Comparison of ENCODE assay signal across 1 cellular context in genomic region chr2:202014328-202015034, GRCh38.
TF ChIP-seq lines count a peak whose summit lies in the region.

No MANE protein-coding gene starts in this region.

TF ChIP-seq in HEK293, 187 proteins besides CTCF, POLR2A, EP300 and RAD21 (continued from another document):
- TF ChIP-seq ZSCAN30 (tag by site-specific recombination; IDR thresholded peaks at IDR 0.05), result 0 out of 2 replicates have a peak, but pooled peaks have one; percentile 17
- TF ChIP-seq ZNF335 (tag by site-specific recombination; conservative IDR thresholded peaks at IDR 0.05), result 0 out of 2 replicates have a peak, but pooled peaks have one; percentile 22
- no peak for TF ChIP-seq ZNF658 (tag by site-specific recombination; IDR thresholded peaks at IDR 0.05)
- peak; percentile 36; the same call in 1 of the 2 replicates for TF ChIP-seq PRDM1 (tag by site-specific recombination; IDR thresholded peaks at IDR 0.05)
- TF ChIP-seq ZNF280C (tag by site-specific recombination; IDR thresholded peaks at IDR 0.05), result no peak
- TF ChIP-seq ZIC2 (tag by site-specific recombination; IDR thresholded peaks at IDR 0.05), result peak; percentile 69
- no peak for TF ChIP-seq ZNF623 (tag by site-specific recombination; IDR thresholded peaks at IDR 0.05)
- TF ChIP-seq ZNF26 (tag by site-specific recombination; IDR thresholded peaks at IDR 0.05), result no peak
- peak; percentile 73 for TF ChIP-seq WT1 (tag by site-specific recombination; IDR thresholded peaks at IDR 0.05)
- TF ChIP-seq ZNF138 (tag by site-specific recombination; IDR thresholded peaks at IDR 0.05; ENCODE audit: borderline replicate concordance), result no peak
- TF ChIP-seq, protein P1, sequence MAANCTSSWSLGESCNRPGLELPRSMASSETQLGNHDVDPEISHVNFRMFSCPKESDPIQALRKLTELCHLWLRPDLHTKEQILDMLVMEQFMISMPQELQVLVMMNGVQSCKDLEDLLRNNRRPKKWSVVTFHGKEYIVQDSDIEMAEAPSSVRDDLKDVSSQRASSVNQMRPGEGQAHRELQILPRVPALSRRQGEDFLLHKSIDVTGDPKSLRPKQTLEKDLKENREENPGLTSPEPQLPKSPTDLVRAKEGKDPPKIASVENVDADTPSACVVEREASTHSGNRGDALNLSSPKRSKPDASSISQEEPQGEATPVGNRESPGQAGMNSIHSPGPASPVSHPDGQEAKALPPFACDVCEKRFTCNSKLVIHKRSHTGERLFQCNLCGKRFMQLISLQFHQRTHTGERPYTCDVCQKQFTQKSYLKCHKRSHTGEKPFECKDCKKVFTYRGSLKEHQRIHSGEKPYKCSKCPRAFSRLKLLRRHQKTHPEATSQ (tag by site-specific recombination; IDR thresholded peaks at IDR 0.05), result no peak
- TF ChIP-seq ZNF16 (tag by site-specific recombination; IDR thresholded peaks at IDR 0.05; ENCODE audit: low read depth), result no peak
- TF ChIP-seq, protein P2, sequence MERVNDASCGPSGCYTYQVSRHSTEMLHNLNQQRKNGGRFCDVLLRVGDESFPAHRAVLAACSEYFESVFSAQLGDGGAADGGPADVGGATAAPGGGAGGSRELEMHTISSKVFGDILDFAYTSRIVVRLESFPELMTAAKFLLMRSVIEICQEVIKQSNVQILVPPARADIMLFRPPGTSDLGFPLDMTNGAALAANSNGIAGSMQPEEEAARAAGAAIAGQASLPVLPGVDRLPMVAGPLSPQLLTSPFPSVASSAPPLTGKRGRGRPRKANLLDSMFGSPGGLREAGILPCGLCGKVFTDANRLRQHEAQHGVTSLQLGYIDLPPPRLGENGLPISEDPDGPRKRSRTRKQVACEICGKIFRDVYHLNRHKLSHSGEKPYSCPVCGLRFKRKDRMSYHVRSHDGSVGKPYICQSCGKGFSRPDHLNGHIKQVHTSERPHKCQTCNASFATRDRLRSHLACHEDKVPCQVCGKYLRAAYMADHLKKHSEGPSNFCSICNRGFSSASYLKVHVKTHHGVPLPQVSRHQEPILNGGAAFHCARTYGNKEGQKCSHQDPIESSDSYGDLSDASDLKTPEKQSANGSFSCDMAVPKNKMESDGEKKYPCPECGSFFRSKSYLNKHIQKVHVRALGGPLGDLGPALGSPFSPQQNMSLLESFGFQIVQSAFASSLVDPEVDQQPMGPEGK (tag by site-specific recombination; IDR thresholded peaks at IDR 0.05), result peak; percentile 46; the same call in 1 of the 2 replicates
- TF ChIP-seq ZNF548 (tag by site-specific recombination; IDR thresholded peaks at IDR 0.05), result no peak
- TF ChIP-seq SETDB1 (IDR thresholded peaks at IDR 0.05; ENCODE audit: insufficient read length, low read length), result no peak
- TF ChIP-seq YY1 (tag by site-specific recombination; IDR thresholded peaks at IDR 0.05), result no peak
- TF ChIP-seq ZBTB17 (tag by site-specific recombination; IDR thresholded peaks at IDR 0.05), result peak; percentile 75; the same call in 1 of the 2 replicates
- TF ChIP-seq MYNN (tag by site-specific recombination; IDR thresholded peaks at IDR 0.05; ENCODE audit: borderline replicate concordance), result no peak
- TF ChIP-seq INSM2 (tag by site-specific recombination; IDR thresholded peaks at IDR 0.05), result peak; percentile 18; the same call in 1 of the 2 replicates
- TF ChIP-seq ZNF121 (tag by site-specific recombination; IDR thresholded peaks at IDR 0.05), result no peak
- TF ChIP-seq, protein P3, sequence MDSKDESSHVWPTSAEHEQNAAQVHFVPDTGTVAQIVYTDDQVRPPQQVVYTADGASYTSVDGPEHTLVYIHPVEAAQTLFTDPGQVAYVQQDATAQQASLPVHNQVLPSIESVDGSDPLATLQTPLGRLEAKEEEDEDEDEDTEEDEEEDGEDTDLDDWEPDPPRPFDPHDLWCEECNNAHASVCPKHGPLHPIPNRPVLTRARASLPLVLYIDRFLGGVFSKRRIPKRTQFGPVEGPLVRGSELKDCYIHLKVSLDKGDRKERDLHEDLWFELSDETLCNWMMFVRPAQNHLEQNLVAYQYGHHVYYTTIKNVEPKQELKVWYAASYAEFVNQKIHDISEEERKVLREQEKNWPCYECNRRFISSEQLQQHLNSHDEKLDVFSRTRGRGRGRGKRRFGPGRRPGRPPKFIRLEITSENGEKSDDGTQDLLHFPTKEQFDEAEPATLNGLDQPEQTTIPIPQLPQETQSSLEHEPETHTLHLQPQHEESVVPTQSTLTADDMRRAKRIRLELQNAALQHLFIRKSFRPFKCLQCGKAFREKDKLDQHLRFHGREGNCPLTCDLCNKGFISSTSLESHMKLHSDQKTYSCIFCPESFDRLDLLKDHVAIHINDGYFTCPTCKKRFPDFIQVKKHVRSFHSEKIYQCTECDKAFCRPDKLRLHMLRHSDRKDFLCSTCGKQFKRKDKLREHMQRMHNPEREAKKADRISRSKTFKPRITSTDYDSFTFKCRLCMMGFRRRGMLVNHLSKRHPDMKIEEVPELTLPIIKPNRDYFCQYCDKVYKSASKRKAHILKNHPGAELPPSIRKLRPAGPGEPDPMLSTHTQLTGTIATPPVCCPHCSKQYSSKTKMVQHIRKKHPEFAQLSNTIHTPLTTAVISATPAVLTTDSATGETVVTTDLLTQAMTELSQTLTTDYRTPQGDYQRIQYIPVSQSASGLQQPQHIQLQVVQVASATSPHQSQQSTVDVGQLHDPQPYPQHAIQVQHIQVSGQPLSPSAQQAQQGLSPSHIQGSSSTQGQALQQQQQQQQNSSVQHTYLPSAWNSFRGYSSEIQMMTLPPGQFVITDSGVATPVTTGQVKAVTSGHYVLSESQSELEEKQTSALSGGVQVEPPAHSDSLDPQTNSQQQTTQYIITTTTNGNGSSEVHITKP (tag by site-specific recombination; IDR thresholded peaks at IDR 0.05), result peak; percentile 75; the same call in 1 of the 2 replicates
- no peak for TF ChIP-seq ZNF140 (tag by site-specific recombination; IDR thresholded peaks at IDR 0.05)
- TF ChIP-seq ZNF202 (tag by site-specific recombination; IDR thresholded peaks at IDR 0.05; ENCODE audit: borderline replicate concordance), result no peak
- peak; percentile 40 for TF ChIP-seq ZNF629 (tag by site-specific recombination; IDR thresholded peaks at IDR 0.05)
